ENCODE assay signal across 3 cellular contexts in genomic region chr17:47801906-47802305, GRCh38.
TF ChIP-seq lines count a peak whose summit lies in the region.

No MANE protein-coding gene starts in this region.

TF ChIP-seq in A549, 52 proteins besides CTCF, POLR2A, EP300 and RAD21:
- TF ChIP-seq SMC3 (IDR thresholded peaks at IDR 0.05) (no peak), REST (IDR thresholded peaks at IDR 0.05) (no peak), KDM5A (IDR thresholded peaks at IDR 0.05) (no peak), NR3C1 (IDR thresholded peaks at IDR 0.05) (no peak)
TF ChIP-seq in A549: peak in this region for 0.

TF ChIP-seq in HEK293, 187 proteins besides CTCF, POLR2A, EP300 and RAD21:
- TF ChIP-seq ZNF664 (tag by site-specific recombination; IDR thresholded peaks at IDR 0.05) (no peak), ZNF48 (tag by site-specific recombination; IDR thresholded peaks at IDR 0.05) (no peak), ZNF645 (tag by site-specific recombination; IDR thresholded peaks at IDR 0.05) (no peak), ZSCAN4 (tag by site-specific recombination; IDR thresholded peaks at IDR 0.05) (peak; percentile 85)

TF ChIP-seq in GM12878, 131 proteins besides CTCF, POLR2A, EP300 and RAD21:
- TF ChIP-seq SREBF1 (IDR thresholded peaks at IDR 0.05; ENCODE audit: low read length) = no peak
- TF ChIP-seq ZSCAN29 (IDR thresholded peaks at IDR 0.05) = no peak
- TF ChIP-seq MAX (IDR thresholded peaks at IDR 0.05; ENCODE audit: low read depth, low read length) = no peak
- no peak for TF ChIP-seq SMAD5 (IDR thresholded peaks at IDR 0.05; ENCODE audit: low read depth)
- no peak for TF ChIP-seq TCF12 (IDR thresholded peaks at IDR 0.05; ENCODE audit: low read depth, low read length)
- no peak for TF ChIP-seq PAX5 (IDR thresholded peaks at IDR 0.05; ENCODE audit: borderline replicate concordance, low read depth, low read length)
- no peak for TF ChIP-seq BCL3 (IDR thresholded peaks at IDR 0.05; ENCODE audit: borderline replicate concordance, insufficient read depth, low read depth, low read length, poor library complexity, severe bottlenecking)
- TF ChIP-seq EED (IDR thresholded peaks at IDR 0.05; ENCODE audit: low read depth) = no peak
- TF ChIP-seq SMARCA5 (IDR thresholded peaks at IDR 0.05) = no peak
- no peak for TF ChIP-seq HSF1 (IDR thresholded peaks at IDR 0.05; ENCODE audit: low read depth, low read length)
TF ChIP-seq in GM12878: peak in this region for 0.
